ENCODE assay signal across 10 cellular contexts in the genomic region with DNA sequence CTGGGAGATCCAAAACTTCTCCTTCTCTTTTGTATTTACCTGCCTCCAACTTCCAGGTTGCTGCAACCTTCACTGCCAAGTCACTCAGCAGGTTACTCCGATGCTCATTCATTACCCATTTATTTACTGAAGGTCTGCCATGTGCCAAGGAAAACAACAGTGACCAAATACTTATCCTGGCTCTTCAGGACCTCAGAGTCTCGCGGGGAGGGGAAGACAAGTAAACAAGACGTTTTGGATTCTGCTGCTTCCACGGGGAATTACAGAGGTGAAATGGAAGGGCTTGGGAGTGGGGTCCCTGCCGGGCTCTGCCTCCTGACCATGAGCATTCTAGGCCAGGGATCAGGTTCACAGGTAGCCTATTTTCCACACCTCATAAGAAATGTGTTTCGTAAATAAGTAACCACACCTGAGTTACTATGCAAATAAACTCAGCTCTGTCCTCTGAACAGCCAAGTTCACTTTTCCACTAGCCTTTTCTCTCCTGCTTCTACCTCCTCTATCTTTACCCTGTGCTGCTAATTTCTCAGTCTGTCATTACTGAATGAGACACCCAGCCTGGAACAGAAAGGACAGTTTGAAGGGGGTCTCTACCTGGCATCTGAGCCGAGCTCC.
DNase-seq lines count a peak whose midpoint lies in the region; ATAC-seq, FAIRE-seq and TF ChIP-seq lines count a peak whose summit lies in the region.
"Had no signal": no experiment of that assay in that cellular context is flagged by ENCODE, and none has a peak within 500 bp of the region (broad histone marks: within the 10 kb centered on the region; RNA-seq: fewer than 3 reads in every experiment).

No MANE protein-coding gene starts in this region.

- POLR2A ChIA-PET in HepG2 (lab: Yijun Ruan, JAX): no interaction called here

- intact Hi-C loops in body of pancreas (cut with DNase I) (loop anchor here (10.0 kb wide), 1 partner anchor 139 kb away; no protein-coding TSS in a partner anchor), HepG2 (cut with micrococcal nuclease; ENCODE audit: unreplicated experiment) (no loop called here)

- no peak overlapping the region for H3K27ac Mint-ChIP-seq in activated CD8-positive, alpha-beta memory T cell treated with anti-CD3 and anti-CD28 coated beads, Interleukin-2, amount 10 ng/mL, durations not matched to agents 7 days and 5 days
- H3K27ac Mint-ChIP-seq in activated naive CD4-positive, alpha-beta T cell treated with anti-CD3 and anti-CD28 coated beads, Interleukin-2, amount 50 U/mL, for 72 hours: peak overlapping the region in 1 of 2 donors; percentile 1
- H3K27ac Mint-ChIP-seq: memory B cell had no signal

- H3K36me3 ChIP-seq in body of pancreas (replicated peaks in 1 of 2; ENCODE audit: insufficient read depth in 1 of 2, low read depth in 2 of 2) (no peaks in the 10 kb centered on the region), HepG2 (replicated peaks in 1 of 2; ENCODE audit: control insufficient read depth in 1 of 2, insufficient read depth in 2 of 2, low read length in 2 of 2) (no peaks in the 10 kb centered on the region), suprapubic skin (no peaks in the 10 kb centered on the region)

- no peak overlapping the region for H3K4me3 Mint-ChIP-seq in activated CD8-positive, alpha-beta memory T cell treated with anti-CD3 and anti-CD28 coated beads, Interleukin-2, amount 10 ng/mL, durations not matched to agents 7 days and 5 days
- H3K4me3 Mint-ChIP-seq: memory B cell had no signal

- DNase-seq in LNCaP clone FGC (ENCODE audit: low read depth): peak; percentile 86
- peak; percentile 53 to 81 (median 67) for DNase-seq in body of pancreas
- DNase-seq in HepG2 (ENCODE audit: low spot score): no peak
- DNase-seq in suprapubic skin (ENCODE audit: low spot score in 2 of 2): no peak
- no peak for DNase-seq in activated CD8-positive, alpha-beta memory T cell treated with anti-CD3 and anti-CD28 coated beads, Interleukin-2, amount 10 ng/mL, durations not matched to agents 7 days and 5 days
- DNase-seq in activated naive CD4-positive, alpha-beta T cell treated with anti-CD3 and anti-CD28 coated beads, Interleukin-2, amount 50 U/mL, for 72 hours (ENCODE audit: low spot score in 2 of 2): no peak
- no peak for DNase-seq in NCI-H82 treated with DMSO at 0.1 percent for 48 hours (lab: John Stamatoyannopoulos, UW; ENCODE audit: unreplicated experiment)
- DNase-seq: stimulated activated CD4-positive, alpha-beta T cell treated with anti-CD3 and anti-CD28 coated beads, Interleukin-12 subunit alpha, Interleukin-12 subunit beta, amount 100 ng/mL, for 4 hours; T-helper 2 cell had no signal

- TF ChIP-seq POLR2A in body of pancreas (IDR thresholded peaks at IDR 0.05) (no peak), HepG2 (IDR thresholded peaks at IDR 0.05; ENCODE audit: insufficient read depth in 1 of 2, low read depth in 2 of 2, low read length in 2 of 2) (no peak), suprapubic skin (IDR thresholded peaks at IDR 0.05) (no peak)

- H2AFZ ChIP-seq in HepG2 (ENCODE audit: low read length): no peak overlapping the region

- H3K27me3 Mint-ChIP-seq in activated CD8-positive, alpha-beta memory T cell treated with anti-CD3 and anti-CD28 coated beads, Interleukin-2, amount 10 ng/mL, durations not matched to agents 7 days and 5 days: no peaks in the 10 kb centered on the region
- H3K27me3 Mint-ChIP-seq: memory B cell had no signal

- in situ Hi-C loops in HepG2 (cut with HindIII; ENCODE audit: extremely low pct_ligation_motif_present, low pct_unique_long_range_greater_than_20kb): no loop called here

- H3K79me2 ChIP-seq in HepG2 (ENCODE audit: insufficient read depth, low read length): no peaks in the 10 kb centered on the region

- peak overlapping the region; percentile 70 to 86 (median 79) for H3K27ac ChIP-seq in body of pancreas
- no peak overlapping the region for H3K27ac ChIP-seq in HepG2 (ENCODE audit: extremely low read length, insufficient read depth, low read length)
- H3K27ac ChIP-seq in suprapubic skin: peak overlapping the region; percentile 65

- 27 to 29% methylated on average over 8 of the region's 8 CpGs for WGBS in body of pancreas, 2 donors
- 12% methylated on average over 8 of the region's 8 CpGs for WGBS in HepG2 (ENCODE audit: low lambda C conversion rate)
- WGBS in suprapubic skin: 63% methylated on average over 8 of the region's 8 CpGs

- TF ChIP-seq EP300 in HepG2 (IDR thresholded peaks at IDR 0.05; ENCODE audit: low read depth in 2 of 2, low read length in 2 of 2): no peak
- no peak for TF ChIP-seq EP300 in HepG2 (CRISPR knock-in tag; IDR thresholded peaks at IDR 0.05; ENCODE audit: borderline replicate concordance)
- no peak for TF ChIP-seq EP300 in suprapubic skin (IDR thresholded peaks at IDR 0.05)

- peaks cover 99% of the 10 kb centered on the region for H3K4me1 ChIP-seq in body of pancreas
- H3K4me1 ChIP-seq in HepG2 (ENCODE audit: insufficient read depth, low read length): peaks cover 59% of the 10 kb centered on the region
- peaks cover 75% of the 10 kb centered on the region for H3K4me1 ChIP-seq in suprapubic skin

- peak overlapping the region; percentile 75 for H3K4me2 ChIP-seq in HepG2 (ENCODE audit: low read depth, low read length)

- H3K27me3 ChIP-seq in body of pancreas (no peaks in the 10 kb centered on the region), HepG2 (ENCODE audit: control insufficient read depth in 1 of 2, insufficient read depth in 2 of 2, low read length in 2 of 2) (peaks cover 0 to 40% of the 10 kb centered on the region in 2 experiments; a peak in 3 of 5 replicates), suprapubic skin (no peaks in the 10 kb centered on the region)

- no peaks in the 10 kb centered on the region for H3K4me1 Mint-ChIP-seq in activated CD8-positive, alpha-beta memory T cell treated with anti-CD3 and anti-CD28 coated beads, Interleukin-2, amount 10 ng/mL, durations not matched to agents 7 days and 5 days

- TF ChIP-seq CTCF in LNCaP clone FGC (IDR thresholded peaks at IDR 0.05; ENCODE audit: control insufficient read depth, extremely low read depth, insufficient read depth) (no peak), body of pancreas (IDR thresholded peaks at IDR 0.05) (no peak), HepG2 (CRISPR knock-in tag; IDR thresholded peaks at IDR 0.05) (no peak), suprapubic skin (IDR thresholded peaks at IDR 0.05) (no peak)

- no TSS peak for BruUV-seq in HepG2 (replicated peaks; lab: Mats Ljungman, UMichigan)

- ATAC-seq in body of pancreas (peak; percentile 75), HepG2 (no peak)
- no peak for ATAC-seq in activated CD8-positive, alpha-beta memory T cell treated with anti-CD3 and anti-CD28 coated beads, Interleukin-2, amount 10 ng/mL, durations not matched to agents 7 days and 5 days
- no peak for ATAC-seq in activated naive CD4-positive, alpha-beta T cell treated with anti-CD3 and anti-CD28 coated beads, Interleukin-2, amount 50 U/mL, for 72 hours

- H3K9ac ChIP-seq in HepG2 (ENCODE audit: insufficient read depth, low read depth, low read length): no peak overlapping the region

- no peak for TF ChIP-seq RAD21 in HepG2 (CRISPR knock-in tag; IDR thresholded peaks at IDR 0.05)

- peak overlapping the region; percentile 13; the same call in 1 of the 2 replicates for H3K4me3 ChIP-seq in LNCaP clone FGC (ENCODE audit: low read depth, low read length)
- no peak overlapping the region for H3K4me3 ChIP-seq in body of pancreas
- peak overlapping the region in 2 of 3 experiments; percentile 30 to 33; a peak in 1 of 6 replicates for H3K4me3 ChIP-seq in HepG2 (replicated peaks in 1 of 3; ENCODE audit: insufficient read depth in 1 of 3, low read depth in 2 of 3, low read length in 3 of 3)
- H3K4me3 ChIP-seq in suprapubic skin: no peak overlapping the region

- H3K9me3 Mint-ChIP-seq in activated CD8-positive, alpha-beta memory T cell treated with anti-CD3 and anti-CD28 coated beads, Interleukin-2, amount 10 ng/mL, durations not matched to agents 7 days and 5 days (ENCODE audit: low read depth): no peaks in the 10 kb centered on the region
- no peaks in the 10 kb centered on the region for H3K9me3 Mint-ChIP-seq in activated naive CD4-positive, alpha-beta T cell treated with anti-CD3 and anti-CD28 coated beads, Interleukin-2, amount 50 U/mL, for 72 hours
- H3K9me3 Mint-ChIP-seq: memory B cell had no signal

- H4K20me1 ChIP-seq in HepG2 (ENCODE audit: insufficient read depth, low read length): no peaks in the 10 kb centered on the region

- H3K9me3 ChIP-seq in body of pancreas (no peaks in the 10 kb centered on the region), HepG2 (ENCODE audit: low read length) (no peaks in the 10 kb centered on the region), suprapubic skin (no peaks in the 10 kb centered on the region)

- CTCF ChIA-PET in HepG2 (lab: Yijun Ruan, JAX; ENCODE audit: low intra/inter-chr PET ratio, low total read pairs): no interaction called here
- CTCF ChIA-PET in activated CD8-positive, alpha-beta memory T cell treated with anti-CD3 and anti-CD28 coated beads, Interleukin-2, amount 10 ng/mL, durations not matched to agents 7 days and 5 days (lab: Charles Lee): interaction anchor here (1.3 kb wide), 1 partner anchor 264 kb away, joined by 3 read pairs; no protein-coding TSS in a partner anchor

- FAIRE-seq in HepG2 (lab: Jason Lieb, UNC): no peak

- no peaks in the 10 kb centered on the region for H3K36me3 Mint-ChIP-seq in activated CD8-positive, alpha-beta memory T cell treated with anti-CD3 and anti-CD28 coated beads, Interleukin-2, amount 10 ng/mL, durations not matched to agents 7 days and 5 days
- H3K36me3 Mint-ChIP-seq in activated naive CD4-positive, alpha-beta T cell treated with anti-CD3 and anti-CD28 coated beads, Interleukin-2, amount 50 U/mL, for 72 hours: no peaks in the 10 kb centered on the region
- H3K36me3 Mint-ChIP-seq: memory B cell had no signal

TF ChIP-seq in HepG2, 621 proteins besides CTCF, POLR2A, EP300 and RAD21:
- peak; percentile 75 for TF ChIP-seq ZEB1 (IDR thresholded peaks at IDR 0.05; ENCODE audit: insufficient replicate concordance, low read depth)
- TF ChIP-seq ZBTB21 (CRISPR knock-in tag; IDR thresholded peaks at IDR 0.05): no peak
- no peak for TF ChIP-seq HOXA3 (CRISPR knock-in tag; IDR thresholded peaks at IDR 0.05)

Comparison
In these comparisons a context has a peak if more than half of its experiments do, and no peak if none do; other contexts are left out.
1. DNase-seq: peak in LNCaP clone FGC (single experiment) and body of pancreas (4 of 4); none in HepG2 (single experiment), suprapubic skin (0 of 2), activated CD8-positive, alpha-beta memory T cell treated with anti-CD3 and anti-CD28 coated beads, Interleukin-2, amount 10 ng/mL, durations not matched to agents 7 days and 5 days (single experiment), activated naive CD4-positive, alpha-beta T cell treated with anti-CD3 and anti-CD28 coated beads, Interleukin-2, amount 50 U/mL, for 72 hours (0 of 2) and NCI-H82 treated with DMSO at 0.1 percent for 48 hours (single experiment).
2. H3K4me3 ChIP-seq: peak in LNCaP clone FGC (single experiment) and HepG2 (2 of 3); none in body of pancreas (0 of 2) and suprapubic skin (single experiment).